24 cellular contexts compared by ENCODE assay signal in genomic region chr16:10571354-10571753, GRCh38. TPM values are rescaled to one million over a fixed set of nuclear protein-coding genes. Genes with fewer than 3 reads are reported as not detected.
"Had no signal": no experiment of that assay in that cellular context is flagged by ENCODE, and none has a peak within 500 bp of the region (broad histone marks: within the 10 kb centered on the region; RNA-seq: fewer than 3 reads in every experiment).

No MANE protein-coding gene starts in this region.

- ATAC-seq: body of pancreas; sciatic nerve; stimulated activated naive B cell treated with anti-CD40 and anti-IgM and Interleukin-4, amounts not matched to agents 10 μg/mL and 1 μg/mL and 100 μg/mL, for 72 hours had no signal

- H3K4me3 Mint-ChIP-seq: activated B cell treated with CpG ODN at 0.5 μM for 24 hours; activated naive CD4-positive, alpha-beta T cell treated with anti-CD3 and anti-CD28 coated beads for 36 hours; naive B cell; stimulated activated naive B cell treated with anti-CD40 and anti-IgM and Interleukin-4, amounts not matched to agents 10 μg/mL and 1 μg/mL and 100 μg/mL, for 72 hours had no signal

- H3K27ac Mint-ChIP-seq: activated B cell treated with CpG ODN at 0.5 μM for 24 hours; activated naive CD4-positive, alpha-beta T cell treated with anti-CD3 and anti-CD28 coated beads for 36 hours; stimulated activated naive B cell treated with anti-CD40 and anti-IgM and Interleukin-4, amounts not matched to agents 10 μg/mL and 1 μg/mL and 100 μg/mL, for 72 hours had no signal

- DNase-seq: activated B cell treated with CpG ODN at 0.5 μM for 24 hours; activated CD4-positive, alpha-beta T cell treated with anti-CD3 and anti-CD28 coated beads for 4 hours; activated CD4-positive, alpha-beta T cell treated with anti-CD3 and anti-CD28 coated beads, Interleukin-2, amount 50 U/mL, for 48 hours; activated effector memory CD4-positive, alpha-beta T cell treated with Interleukin-2 at 50 U/mL for 16 hours; activated naive CD4-positive, alpha-beta T cell treated with anti-CD3 and anti-CD28 coated beads for 36 hours; activated T-cell treated with anti-CD3 and anti-CD28 coated beads, Interleukin-2, amount 50 U/mL, for 48 hours; amygdala; body of pancreas; foreskin melanocyte; hypothalamus; mesendoderm; naive B cell; nucleus accumbens; stimulated activated CD4-positive, alpha-beta T cell treated with anti-CD3 and anti-CD28 coated beads, Interleukin-15, amount 100 ng/mL, for 24 hours; stimulated activated CD4-positive, alpha-beta T cell treated with anti-CD3 and anti-CD28 coated beads, Interleukin-2, amount 100 ng/mL, for 48 hours; stimulated activated CD8-positive, alpha-beta memory T cell treated with anti-CD3 and anti-CD28 coated beads, Interleukin-4, amount 100 ng/mL, for 48 hours; stimulated activated naive B cell treated with anti-CD40 and anti-IgM and Interleukin-4, amounts not matched to agents 10 μg/mL and 1 μg/mL and 100 μg/mL, for 72 hours; T1000; transverse colon had no signal

- H3K4me1 Mint-ChIP-seq: activated B cell treated with CpG ODN at 0.5 μM for 24 hours, naive B cell had no signal

- H3K36me3 ChIP-seq: transverse colon had no signal

- H3K4me1 ChIP-seq: body of pancreas had no signal

- H3K9me3 ChIP-seq: body of pancreas, transverse colon had no signal

- H3K4me2 ChIP-seq: smooth muscle cell had no signal

- H3K4me3 ChIP-seq: body of pancreas, smooth muscle cell, transverse colon had no signal

- H3K27ac ChIP-seq: body of pancreas, epithelial cell of prostate, transverse colon had no signal

- H3K36me3 Mint-ChIP-seq: naive B cell; stimulated activated naive B cell treated with anti-CD40 and anti-IgM and Interleukin-4, amounts not matched to agents 10 μg/mL and 1 μg/mL and 100 μg/mL, for 72 hours had no signal

- H3K27me3 ChIP-seq: body of pancreas, transverse colon had no signal

- H3K9me3 Mint-ChIP-seq: activated B cell treated with CpG ODN at 0.5 μM for 24 hours; activated naive CD4-positive, alpha-beta T cell treated with anti-CD3 and anti-CD28 coated beads for 36 hours; naive B cell; stimulated activated naive B cell treated with anti-CD40 and anti-IgM and Interleukin-4, amounts not matched to agents 10 μg/mL and 1 μg/mL and 100 μg/mL, for 72 hours had no signal

RNA-seq across cellular contexts. Expression of gene EMP2, which starts 9.0 kb away (rescaled TPM):
- total RNA-seq: activated B cell treated with CpG ODN at 0.5 μM for 24 hours; activated CD8-positive, alpha-beta memory T cell treated with anti-CD3 and anti-CD28 coated beads for 36 hours; activated naive CD4-positive, alpha-beta T cell treated with anti-CD3 and anti-CD28 coated beads for 36 hours; T-helper 1 cell treated with Interleukin-12 subunit alpha and Interleukin-12 subunit beta and Interleukin-4 antibody, amounts not matched to agents 30 ng/mL and 1 ng/mL, for 36 hours had no signal
